In genomic region chr2:146220957-146221356, GRCh38 we compare ENCODE assay signal across 1 cellular context.
TF ChIP-seq lines count a peak whose summit lies in the region.

No MANE protein-coding gene starts in this region.

TF ChIP-seq in SK-N-SH, 30 proteins besides CTCF, POLR2A, EP300 and RAD21 (continued from another document):
- TF ChIP-seq USF1 (IDR thresholded peaks at IDR 0.05; ENCODE audit: borderline replicate concordance, low read depth), result no peak
- TF ChIP-seq RCOR1 (IDR thresholded peaks at IDR 0.05; ENCODE audit: low read length), result no peak
- no peak for TF ChIP-seq POLR2AphosphoS5 (IDR thresholded peaks at IDR 0.05; ENCODE audit: low read depth, low read length)
- TF ChIP-seq NFIC (IDR thresholded peaks at IDR 0.05; ENCODE audit: borderline replicate concordance), result no peak
- no peak for TF ChIP-seq CHD2 (IDR thresholded peaks at IDR 0.05; ENCODE audit: low read length, partially characterized antibody)
- no peak for TF ChIP-seq FOXJ3 (CRISPR knock-in tag; IDR thresholded peaks at IDR 0.05)
- TF ChIP-seq FOXM1 (IDR thresholded peaks at IDR 0.05; ENCODE audit: low read depth), result no peak
- TF ChIP-seq JUND (IDR thresholded peaks at IDR 0.05), result no peak
- no peak for TF ChIP-seq ELF1 (IDR thresholded peaks at IDR 0.05)
- no peak for TF ChIP-seq RXRA (IDR thresholded peaks at IDR 0.05; ENCODE audit: borderline replicate concordance, low read depth)
- TF ChIP-seq GABPA (IDR thresholded peaks at IDR 0.05; ENCODE audit: low read depth), result no peak
- no peak for TF ChIP-seq REST (IDR thresholded peaks at IDR 0.05; ENCODE audit: low read depth, low read length)
